ENCODE assay signal across 15 cellular contexts in the genomic region with DNA sequence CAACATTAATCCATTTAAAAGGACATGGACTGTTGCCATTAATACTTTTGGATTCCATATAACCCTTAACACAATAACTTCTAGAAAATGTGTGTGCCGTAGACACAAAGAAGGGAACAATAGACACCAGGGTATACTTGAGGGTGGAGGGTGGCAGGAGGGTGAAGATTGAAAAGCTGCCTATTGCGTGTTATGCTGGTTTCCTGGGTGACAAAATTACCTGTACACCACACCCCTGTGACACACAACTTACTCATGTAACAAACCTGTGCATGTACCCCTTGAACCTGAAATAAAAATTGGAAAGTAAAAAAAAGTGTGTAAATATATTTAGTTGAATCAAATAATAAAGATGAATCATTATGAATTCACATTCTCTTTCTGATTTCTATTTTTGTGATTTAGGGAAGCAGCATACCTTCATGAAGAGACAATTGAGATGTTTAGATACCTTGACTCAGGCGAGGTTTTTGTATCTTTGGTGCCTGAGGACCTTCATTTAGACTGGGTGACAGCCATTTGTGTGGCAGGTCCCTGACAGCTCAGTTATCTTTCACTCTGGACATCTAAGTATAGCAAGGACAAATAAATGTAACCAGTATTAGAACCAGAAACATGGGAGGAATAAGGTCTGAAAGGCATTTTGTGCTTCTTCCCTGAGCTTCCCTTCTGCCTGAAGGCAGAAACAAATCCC.
DNase-seq lines count a peak whose midpoint lies in the region; ATAC-seq lines count a peak whose summit lies in the region.
"Had no signal": no experiment of that assay in that cellular context is flagged by ENCODE, and none has a peak within 500 bp of the region (broad histone marks: within the 10 kb centered on the region; RNA-seq: fewer than 3 reads in every experiment).

No MANE protein-coding gene starts in this region.

- H3K36me3 Mint-ChIP-seq in activated naive CD8-positive, alpha-beta T cell: peaks cover 22% of the 10 kb centered on the region

- H3K27ac Mint-ChIP-seq in activated naive CD8-positive, alpha-beta T cell: peak overlapping the region; percentile 100

- H3K27me3 Mint-ChIP-seq in activated naive CD8-positive, alpha-beta T cell: no peaks in the 10 kb centered on the region

- no peaks in the 10 kb centered on the region for H3K9me3 ChIP-seq in muscle layer of duodenum (ENCODE audit: control insufficient read depth in 1 of 2, low read length in 2 of 2)
- H3K9me3 ChIP-seq: sigmoid colon had no signal

- DNase-seq in NCI-H2107 treated with DMSO at 0.1 percent for 48 hours (lab: John Stamatoyannopoulos, UW; ENCODE audit: unreplicated experiment) (peak; percentile 51), NCI-H2107 (lab: John Stamatoyannopoulos, UW) (no peak), DMS53 (lab: John Stamatoyannopoulos, UW) (peak; percentile 19), SKM-1 (lab: John Stamatoyannopoulos, UW; ENCODE audit: unreplicated experiment) (no peak)
- DNase-seq in activated effector memory CD4-positive, alpha-beta T cell treated with Interleukin-2 at 50 U/mL for 16 hours: no peak
- DNase-seq: 8988T, activated gamma-delta T cell treated with Interleukin-2 at 50 U/mL for 16 hours, Calu3, NCI-H2081, PC-9, sigmoid colon had no signal

- H3K4me3 Mint-ChIP-seq in activated naive CD8-positive, alpha-beta T cell: peak overlapping the region; percentile 64

- no peaks in the 10 kb centered on the region for H3K27me3 ChIP-seq in muscle layer of duodenum (ENCODE audit: low read depth, low read length)
- H3K27me3 ChIP-seq: sigmoid colon had no signal

- H3K27ac ChIP-seq in muscle layer of duodenum (ENCODE audit: low read length): peak overlapping the region; percentile 40
- H3K27ac ChIP-seq: KMS-11, PC-9, sigmoid colon had no signal

- ATAC-seq in GM18517 (IDR thresholded peaks at IDR 0.05; ENCODE audit: unreplicated experiment): no peak

- H3K4me3 ChIP-seq in muscle layer of duodenum (ENCODE audit: low read depth in 1 of 2, low read length in 2 of 2): no peak overlapping the region
- H3K4me3 ChIP-seq: PC-9, sigmoid colon had no signal

- H3K9me3 Mint-ChIP-seq in activated naive CD8-positive, alpha-beta T cell (ENCODE audit: low read depth): no peaks in the 10 kb centered on the region

- H3K4me1 ChIP-seq in muscle layer of duodenum (ENCODE audit: control insufficient read depth in 1 of 2, insufficient read depth in 2 of 2, low read length in 2 of 2): no peaks in the 10 kb centered on the region
- H3K4me1 ChIP-seq: sigmoid colon had no signal

- no peaks in the 10 kb centered on the region for H3K36me3 ChIP-seq in muscle layer of duodenum (ENCODE audit: control insufficient read depth in 1 of 2, insufficient read depth in 2 of 2, low read length in 2 of 2)

- peaks cover 94% of the 10 kb centered on the region for H3K4me1 Mint-ChIP-seq in activated naive CD8-positive, alpha-beta T cell (ENCODE audit: low read depth)

Comparison
In these comparisons a context has a peak if more than half of its experiments do, and no peak if none do; other contexts are left out.
1. DNase-seq: peak in NCI-H2107 treated with DMSO at 0.1 percent for 48 hours (single experiment) and DMS53 (single experiment); none in NCI-H2107 (single experiment), SKM-1 (single experiment) and activated effector memory CD4-positive, alpha-beta T cell treated with Interleukin-2 at 50 U/mL for 16 hours (single experiment).